9 cellular contexts compared by ENCODE assay signal in the genomic region with DNA sequence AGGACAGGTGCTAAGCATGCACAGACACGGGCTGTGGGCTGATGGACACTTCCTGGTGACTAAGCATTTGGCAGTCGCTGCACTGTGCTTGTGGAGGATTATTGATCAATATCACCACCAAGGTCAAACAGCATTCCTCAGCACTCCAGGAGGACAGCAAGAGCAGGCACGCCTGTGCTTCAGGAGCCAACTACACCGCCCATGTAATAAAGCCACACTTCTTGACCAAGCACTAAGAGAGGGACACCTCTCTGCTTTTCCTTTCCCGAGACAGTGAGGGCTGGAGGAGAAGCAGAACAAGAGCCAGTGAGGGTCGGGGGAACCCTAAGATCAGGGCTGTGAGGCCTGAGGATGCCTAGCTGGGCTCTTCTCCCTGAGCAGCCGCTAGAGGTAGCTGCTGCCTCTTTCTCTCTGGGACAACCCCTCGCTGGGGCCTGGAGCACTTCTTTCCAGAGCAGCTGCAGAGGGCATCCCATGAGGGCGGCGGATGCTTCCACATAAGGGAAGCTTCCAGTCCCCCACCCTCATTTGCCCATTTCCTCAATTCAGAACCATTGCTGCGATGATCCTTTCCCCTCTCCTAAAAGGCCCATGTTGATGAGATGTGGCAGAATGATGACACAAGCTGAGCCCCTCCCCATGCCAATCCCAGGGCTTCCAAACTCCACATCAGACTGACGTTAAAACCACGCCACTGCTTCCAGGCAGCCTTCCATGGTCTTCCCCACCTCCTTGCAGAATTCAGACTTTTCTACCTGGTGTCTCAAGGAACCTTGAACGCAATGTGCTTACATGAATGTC. TPM values are rescaled to one million over a fixed set of nuclear protein-coding genes. Genes with fewer than 3 reads are reported as not detected.
A peak's percentile ranks its signal among the peaks of the same experiment; 100 is the strongest.
DNase-seq lines count a peak whose midpoint lies in the region; FAIRE-seq and TF ChIP-seq lines count a peak whose summit lies in the region.
"Had no signal": no experiment of that assay in that cellular context is flagged by ENCODE, and none has a peak within 500 bp of the region (broad histone marks: within the 10 kb centered on the region; RNA-seq: fewer than 3 reads in every experiment).

No MANE protein-coding gene starts in this region.

- H4K20me1 ChIP-seq in SK-N-SH (ENCODE audit: insufficient read depth): no peaks in the 10 kb centered on the region

- no peaks in the 10 kb centered on the region for H3F3A ChIP-seq in SK-N-SH (replicated peaks; ENCODE audit: insufficient read depth)

- TF ChIP-seq EP300 in SK-N-SH (IDR thresholded peaks at IDR 0.05; ENCODE audit: borderline replicate concordance in 1 of 2, low read depth in 1 of 2, low read length in 1 of 2): no peak

- peak; percentile 78 for TF ChIP-seq RAD21 in SK-N-SH (IDR thresholded peaks at IDR 0.05; ENCODE audit: low read length)

- no peak overlapping the region for H3K4me3 ChIP-seq in HL-60 (replicated peaks; ENCODE audit: insufficient read depth, low read length)
- H3K4me3 ChIP-seq in SK-N-SH (ENCODE audit: low read depth in 2 of 2, low read length in 1 of 2): no peak overlapping the region; a peak in 1 of 4 replicates
- H3K4me3 ChIP-seq in epithelial cell of esophagus (ENCODE audit: low read length): no peak overlapping the region

- peaks cover 0 to 10% of the 10 kb centered on the region in 2 experiments; a peak in 1 of 4 replicates for H3K4me1 ChIP-seq in SK-N-SH (ENCODE audit: control insufficient read depth in 1 of 2, insufficient read depth in 2 of 2, low read depth in 1 of 2, low read length in 1 of 2)

- no peak overlapping the region for H3K4me2 ChIP-seq in SK-N-SH

- DNase-seq in NCI-H187 (lab: John Stamatoyannopoulos, UW) (peak; percentile 17 to 55), NCI-H187 treated with DMSO at 0.1 percent for 48 hours (lab: John Stamatoyannopoulos, UW) (no peak), HL-60 (ENCODE audit: low read depth in 1 of 2, low spot score in 1 of 2) (peak in 1 of 2 experiments; percentile 23), SK-N-SH (peak; percentile 74), epithelial cell of esophagus (ENCODE audit: low read depth) (peak; percentile 97), midbrain (lab: John Stamatoyannopoulos, UW) (peak; percentile 81), GM12892 (ENCODE audit: insufficient read length) (no peak), activated gamma-delta T cell (lab: John Stamatoyannopoulos, UW) (no peak)

- no peaks in the 10 kb centered on the region for H3K27me3 ChIP-seq in HL-60 (ENCODE audit: insufficient read depth, poor library complexity, severe bottlenecking)
- H3K27me3 ChIP-seq in SK-N-SH (ENCODE audit: insufficient read depth): no peaks in the 10 kb centered on the region

- FAIRE-seq in GM12892 (lab: Jason Lieb, UNC): no peak

- H3K79me2 ChIP-seq in SK-N-SH (ENCODE audit: insufficient read depth): no peaks in the 10 kb centered on the region

- no peak overlapping the region for H2AFZ ChIP-seq in SK-N-SH (ENCODE audit: low read depth)

- peak; percentile 44 for TF ChIP-seq CTCF in HL-60 (IDR thresholded peaks at IDR 0.05; ENCODE audit: insufficient read depth, low read length)
- peak; percentile 78 for TF ChIP-seq CTCF in SK-N-SH (IDR thresholded peaks at IDR 0.05)
- TF ChIP-seq CTCF in epithelial cell of esophagus (IDR thresholded peaks at IDR 0.05; ENCODE audit: insufficient read depth, low read depth, low read length, missing control alignments): peak; percentile 89

- H3K9me2 ChIP-seq in SK-N-SH: no peaks in the 10 kb centered on the region

- H3K9ac ChIP-seq in SK-N-SH: no peak overlapping the region

- no peaks in the 10 kb centered on the region for H3K9me3 ChIP-seq in SK-N-SH

- no peaks in the 10 kb centered on the region for H3K36me3 ChIP-seq in SK-N-SH (replicated peaks in 1 of 2; ENCODE audit: control insufficient read depth in 1 of 2, insufficient read depth in 2 of 2, low read length in 1 of 2)

- CTCF ChIA-PET in SK-N-SH (lab: Yijun Ruan, JAX): interaction anchor here (0.6 to 12.5 kb wide), 30 partner anchors 8 to 325 kb away, joined by 3 to 366 read pairs (median 4); partner anchors contain the start of genes CTSE and SLC26A9

- POLR2A ChIA-PET in SK-N-SH (lab: Yijun Ruan, JAX): no interaction called here

- TF ChIP-seq POLR2A in GM12892 (IDR thresholded peaks at IDR 0.05; ENCODE audit: low read depth, low read length): no peak

- WGBS in SK-N-SH (ENCODE audit: low lambda C conversion rate): 39% methylated on average over 14 of the region's 14 CpGs

- H3K27ac ChIP-seq in HL-60 (replicated peaks): no peak overlapping the region
- H3K27ac ChIP-seq in SK-N-SH (ENCODE audit: low read depth in 2 of 2, low read length in 1 of 2): no peak overlapping the region

TF ChIP-seq in SK-N-SH, 30 proteins besides CTCF, POLR2A, EP300 and RAD21:
- no peak for TF ChIP-seq JUND (IDR thresholded peaks at IDR 0.05)
- peak; percentile 68 for TF ChIP-seq SMC3 (IDR thresholded peaks at IDR 0.05; ENCODE audit: low read depth, low read length)

RNA-seq across cellular contexts. Expression of gene RAB7B, which starts 19.1 kb away (rescaled TPM):
- 0.15 and 0.24 TPM in 2 replicates for polyA plus RNA-seq in SK-N-SH (2012; rRNA removed)
- polyA plus RNA-seq in SK-N-SH (2012; cell fraction: cytosol; rRNA removed): 0.14 and 0.19 TPM in 2 replicates
- polyA plus RNA-seq in SK-N-SH (2012; cell fraction: nucleus; rRNA removed): 0.24 and 0.29 TPM in 2 replicates
- not detected for polyA plus RNA-seq in GM12892 (2012; ENCODE audit: missing spikeins)
- polyA plus RNA-seq: CD8-positive, alpha-beta memory T cell had no signal

RNA-seq across cellular contexts. Expression of gene CTSE, which starts 39.6 kb away (rescaled TPM):
- not detected in 2 replicates for polyA plus RNA-seq in SK-N-SH (2012; rRNA removed)
- polyA plus RNA-seq in SK-N-SH (2012; cell fraction: cytosol; rRNA removed): 0.01 TPM in 1 of 2 replicates, not detected in the other
- polyA plus RNA-seq in SK-N-SH (2012; cell fraction: nucleus; rRNA removed): not detected in 2 replicates
- not detected for polyA plus RNA-seq in GM12892 (2012; ENCODE audit: missing spikeins)
- polyA plus RNA-seq: CD8-positive, alpha-beta memory T cell had no signal

RNA-seq across cellular contexts. Expression of gene SLC26A9, which starts 40.9 kb away (rescaled TPM):
- polyA plus RNA-seq in SK-N-SH (2012; rRNA removed): not detected in 2 replicates
- polyA plus RNA-seq in SK-N-SH (2012; cell fraction: cytosol; rRNA removed): not detected in 2 replicates
- polyA plus RNA-seq in SK-N-SH (2012; cell fraction: nucleus; rRNA removed): 0.02 TPM in 1 of 2 replicates, not detected in the other
- 0.32 TPM for polyA plus RNA-seq in GM12892 (2012; ENCODE audit: missing spikeins)
- polyA plus RNA-seq: CD8-positive, alpha-beta memory T cell had no signal

Comparison
In these comparisons a context has a peak if more than half of its experiments do, and no peak if none do; other contexts are left out.
1. DNase-seq: peak in NCI-H187 (2 of 2), SK-N-SH (single experiment), epithelial cell of esophagus (single experiment) and midbrain (single experiment); none in NCI-H187 treated with DMSO at 0.1 percent for 48 hours (single experiment), GM12892 (single experiment) and activated gamma-delta T cell (single experiment).
2. Peak in every context shown above with its lines, with median percentiles within 50 percentile points of each other: CTCF ChIP-seq.